ENCODE assay signal across 31 cellular contexts in genomic region chr14:61221906-61222305, GRCh38. TPM values are rescaled to one million over a fixed set of nuclear protein-coding genes. Genes with fewer than 3 reads are reported as not detected.
DNase-seq lines count a peak whose midpoint lies in the region; ATAC-seq, FAIRE-seq and TF ChIP-seq lines count a peak whose summit lies in the region.
"Had no signal": no experiment of that assay in that cellular context is flagged by ENCODE, and none has a peak within 500 bp of the region (broad histone marks: within the 10 kb centered on the region; RNA-seq: fewer than 3 reads in every experiment).

No MANE protein-coding gene starts in this region.

- no peak overlapping the region for H3K27ac Mint-ChIP-seq in Calu3 (ENCODE audit: unreplicated experiment)
- H3K27ac Mint-ChIP-seq: activated B cell treated with CpG ODN at 0.5 μM for 24 hours; activated naive CD8-positive, alpha-beta T cell; activated T-helper 2 cell treated with anti-CD3 and anti-CD28 coated beads, Interferon-gamma antibody, Interleukin-2, Interleukin-4, amounts not matched to agents 10 μg/mL and 5 μg/mL and 100 μg/mL, durations not matched to agents 14 hours and 24 hours and 36 hours; natural killer cell; stimulated activated naive CD8-positive, alpha-beta T cell treated with anti-CD3 and anti-CD28 coated beads, Interleukin-15, Interleukin-2, amounts not matched to agents 100 ng/mL and 50 ng/mL, for 24 hours had no signal

- no peaks in the 10 kb centered on the region for H3K27me3 ChIP-seq in PC-3 (ENCODE audit: low read length)
- H3K27me3 ChIP-seq in osteoblast (ENCODE audit: insufficient read depth, low read length): no peaks in the 10 kb centered on the region
- H3K27me3 ChIP-seq: sigmoid colon had no signal

- BruUV-seq in Calu3 (replicated peaks; lab: Mats Ljungman, UMichigan) (no TSS peak), PC-3 (replicated peaks; lab: Mats Ljungman, UMichigan) (no TSS peak)

- intact Hi-C loops in Calu3 (cut with micrococcal nuclease; ENCODE audit: unreplicated experiment): no loop called here
- intact Hi-C loops in PC-3 (cut with micrococcal nuclease): no loop called here
- intact Hi-C loops in mucosa of descending colon (cut with DNase I, micrococcal nuclease): no loop called here

- H3K4me3 ChIP-seq in PC-3 (ENCODE audit: low read length) (no peak overlapping the region), osteoblast (ENCODE audit: insufficient read depth, low read length) (no peak overlapping the region), mucosa of descending colon (no peak overlapping the region)
- H3K4me3 ChIP-seq: HAP-1, sigmoid colon, upper lobe of right lung had no signal

- TF ChIP-seq CTCF in Calu3 (IDR thresholded peaks at IDR 0.05; ENCODE audit: unreplicated experiment) (no peak), PC-3 (conservative IDR thresholded peaks at IDR 0.05; ENCODE audit: low read depth, low read length) (no peak), osteoblast (IDR thresholded peaks at IDR 0.05; ENCODE audit: extremely low read depth, low read depth, low read length) (no peak), mucosa of descending colon (IDR thresholded peaks at IDR 0.05) (no peak)

- no peaks in the 10 kb centered on the region for H3K9me3 ChIP-seq in PC-3 (ENCODE audit: low read length)
- no peaks in the 10 kb centered on the region for H3K9me3 ChIP-seq in osteoblast (ENCODE audit: low read depth, low read length)
- H3K9me3 ChIP-seq in mucosa of descending colon: no peaks in the 10 kb centered on the region
- H3K9me3 ChIP-seq: HAP-1, sigmoid colon, upper lobe of right lung had no signal

- H3K36me3 ChIP-seq in PC-3 (ENCODE audit: low read depth, low read length): no peaks in the 10 kb centered on the region
- no peaks in the 10 kb centered on the region for H3K36me3 ChIP-seq in osteoblast (ENCODE audit: insufficient read depth, low read length)
- H3K36me3 ChIP-seq in mucosa of descending colon (ENCODE audit: low read depth): no peaks in the 10 kb centered on the region
- H3K36me3 ChIP-seq: HAP-1, sigmoid colon, upper lobe of right lung had no signal

- H3K9ac ChIP-seq in PC-3 (ENCODE audit: low read length): no peak overlapping the region

- ATAC-seq in PC-3 (no peak), mucosa of descending colon (no peak)
- ATAC-seq: HepG2, natural killer cell, upper lobe of right lung had no signal

- H2AFZ ChIP-seq in PC-3 (ENCODE audit: low read length) (peak overlapping the region; percentile 29; the same call in 1 of the 2 replicates), osteoblast (ENCODE audit: low read length) (no peak overlapping the region)

- peaks cover 11% of the 10 kb centered on the region for H3K27me3 Mint-ChIP-seq in Calu3 (ENCODE audit: unreplicated experiment)

- H3K4me2 ChIP-seq in PC-3 (ENCODE audit: low read length): peak overlapping the region; percentile 27; the same call in 1 of the 2 replicates
- peak overlapping the region; percentile 10 for H3K4me2 ChIP-seq in osteoblast (ENCODE audit: insufficient read depth, low read length)

- peak; percentile 82 for FAIRE-seq in HTR-8/SVneo (lab: Jason Lieb, UNC)
- FAIRE-seq: astrocyte, GM12892, HepG2, islet of Langerhans had no signal

- POLR2A ChIA-PET in PC-3 (lab: Charles Lee; ENCODE audit: unreplicated experiment): no interaction called here

- H3K4me1 ChIP-seq in PC-3 (ENCODE audit: insufficient read depth, low read length) (peaks cover 39% of the 10 kb centered on the region), osteoblast (ENCODE audit: insufficient read depth, low read length) (peaks cover 33% of the 10 kb centered on the region), mucosa of descending colon (ENCODE audit: low read depth) (no peaks in the 10 kb centered on the region)
- H3K4me1 ChIP-seq: HAP-1, sigmoid colon, upper lobe of right lung had no signal

- H3K9me2 ChIP-seq in PC-3 (replicated peaks; ENCODE audit: low read length): no peaks in the 10 kb centered on the region

- H3K9me3 Mint-ChIP-seq in Calu3 (ENCODE audit: low read depth, unreplicated experiment): no peaks in the 10 kb centered on the region
- H3K9me3 Mint-ChIP-seq: activated B cell treated with CpG ODN at 0.5 μM for 24 hours; activated T-helper 2 cell treated with anti-CD3 and anti-CD28 coated beads, Interferon-gamma antibody, Interleukin-2, Interleukin-4, amounts not matched to agents 10 μg/mL and 5 μg/mL and 100 μg/mL, durations not matched to agents 14 hours and 24 hours and 36 hours; natural killer cell; stimulated activated naive CD8-positive, alpha-beta T cell treated with anti-CD3 and anti-CD28 coated beads, Interleukin-15, Interleukin-2, amounts not matched to agents 100 ng/mL and 50 ng/mL, for 24 hours had no signal

- H3K4me3 Mint-ChIP-seq in Calu3 (ENCODE audit: low read depth, unreplicated experiment): no peak overlapping the region
- H3K4me3 Mint-ChIP-seq: activated B cell treated with CpG ODN at 0.5 μM for 24 hours; activated naive CD8-positive, alpha-beta T cell; natural killer cell; stimulated activated naive CD8-positive, alpha-beta T cell treated with anti-CD3 and anti-CD28 coated beads, Interleukin-15, Interleukin-2, amounts not matched to agents 100 ng/mL and 50 ng/mL, for 24 hours had no signal

- peaks cover 26% of the 10 kb centered on the region for H3K4me1 Mint-ChIP-seq in Calu3 (ENCODE audit: low read depth, unreplicated experiment)
- H3K4me1 Mint-ChIP-seq: activated B cell treated with CpG ODN at 0.5 μM for 24 hours, natural killer cell had no signal

- H4K20me1 ChIP-seq in PC-3 (ENCODE audit: low read length) (no peaks in the 10 kb centered on the region), osteoblast (ENCODE audit: insufficient read depth, low read length) (no peaks in the 10 kb centered on the region)

- H3F3A ChIP-seq in PC-3 (ENCODE audit: low read length, unreplicated experiment): no peaks in the 10 kb centered on the region

- no peaks in the 10 kb centered on the region for H3K36me3 Mint-ChIP-seq in Calu3 (ENCODE audit: insufficient read depth, unreplicated experiment)
- H3K36me3 Mint-ChIP-seq: activated naive CD8-positive, alpha-beta T cell; natural killer cell had no signal

- peak; percentile 3 for DNase-seq in Calu3
- DNase-seq in HTR-8/SVneo (ENCODE audit: insufficient read length, low spot score): no peak
- DNase-seq in PC-3: peak; percentile 55
- no peak for DNase-seq in osteoblast (ENCODE audit: insufficient read length, low spot score, missing footprints)
- no peak for DNase-seq in effector CD4-positive, alpha-beta T cell
- no peak for DNase-seq in NK-92 treated with Interleukin-12 subunit alpha and Interleukin-12 subunit beta, amount 100 ng/mL, for 24 hours (lab: John Stamatoyannopoulos, UW)
- no peak for DNase-seq in AG08395 (ENCODE audit: low spot score)
- DNase-seq in mucosa of descending colon: no peak
- DNase-seq: activated B cell treated with CpG ODN at 0.5 μM for 24 hours; activated CD4-positive, alpha-beta T cell treated with anti-CD3 and anti-CD28 coated beads, Interleukin-2, amount 50 U/mL, for 4 hours; activated CD8-positive, alpha-beta memory T cell treated with anti-CD3 and anti-CD28 coated beads, Interleukin-2, amount 50 U/mL, for 48 hours; central memory CD4-positive, alpha-beta T cell; COR-L47; EL; left ventricle myocardium superior; midbrain; natural killer cell; NCI-H2107; NCI-H82; OCI-M1; Right ventricle myocardium superior; sigmoid colon; upper lobe of right lung had no signal

- H3K79me2 ChIP-seq in PC-3 (ENCODE audit: low read length) (no peaks in the 10 kb centered on the region), osteoblast (ENCODE audit: insufficient read depth, low read length) (no peaks in the 10 kb centered on the region)

- CTCF ChIA-PET in Calu3 (lab: Charles Lee) (no interaction called here), PC-3 (lab: Charles Lee) (no interaction called here)

- H3K27ac ChIP-seq in PC-3 (ENCODE audit: low read length) (no peak overlapping the region), osteoblast (ENCODE audit: low read depth, low read length) (no peak overlapping the region)
- H3K27ac ChIP-seq: sigmoid colon, upper lobe of right lung had no signal

RNA-seq across cellular contexts. Expression of gene TMEM30B, which starts 59.2 kb away (rescaled TPM):
- total RNA-seq in Calu3 (2022) (55.5 and 79.2 TPM in 2 replicates), PC-3 (2014; rRNA removed) (70.6 and 85.3 TPM in 2 replicates), osteoblast (1.1 and 1.8 TPM in 2 replicates), mucosa of descending colon (10 to 100 TPM; 26.2 to 83.8 (median 54.1) TPM)
- total RNA-seq: activated B cell treated with CpG ODN at 0.5 μM for 24 hours, HepG2 had no signal

Comparison
In these comparisons a context has a peak if more than half of its experiments do, and no peak if none do; other contexts are left out.
1. DNase-seq: peak in Calu3 (single experiment) and PC-3 (single experiment); none in HTR-8/SVneo (single experiment), osteoblast (single experiment), effector CD4-positive, alpha-beta T cell (single experiment), NK-92 treated with Interleukin-12 subunit alpha and Interleukin-12 subunit beta, amount 100 ng/mL, for 24 hours (single experiment), AG08395 (single experiment) and mucosa of descending colon (0 of 3).